18 cellular contexts compared by ENCODE assay signal in genomic region chr3:178900244-178900643, GRCh38.
DNase-seq lines count a peak whose midpoint lies in the region; ATAC-seq and TF ChIP-seq lines count a peak whose summit lies in the region.
"Had no signal": no experiment of that assay in that cellular context is flagged by ENCODE, and none has a peak within 500 bp of the region (broad histone marks: within the 10 kb centered on the region; RNA-seq: fewer than 3 reads in every experiment).

No MANE protein-coding gene starts in this region.

- H3K4me3 ChIP-seq in epithelial cell of esophagus (ENCODE audit: low read length): no peak overlapping the region
- H3K4me3 ChIP-seq: esophagus muscularis mucosa, gastroesophageal sphincter, HAP-1, stomach, upper lobe of left lung had no signal

- DNase-seq in NCI-H1105 (lab: John Stamatoyannopoulos, UW) (peak; percentile 96), NCI-H2081 treated with DMSO at 0.1 percent for 48 hours (lab: John Stamatoyannopoulos, UW) (peak; percentile 100), NCI-H510A treated with DMSO at 0.1 percent for 48 hours (lab: John Stamatoyannopoulos, UW) (peak; percentile 88), epithelial cell of esophagus (ENCODE audit: low read depth) (peak; percentile 7)
- DNase-seq in stimulated activated CD4-positive, alpha-beta T cell treated with anti-CD3 and anti-CD28 coated beads, Interleukin-1b, Interleukin-23, amount 100 ng/mL, for 48 hours: no peak
- DNase-seq: CD4-positive, alpha-beta T cell; effector CD8-positive, alpha-beta T cell; naive B cell; retina; SK-N-SH; stomach; upper lobe of left lung had no signal

- ATAC-seq in HG02798 (IDR thresholded peaks at IDR 0.05; ENCODE audit: poor library complexity, unreplicated experiment) (no peak), GM18907 (IDR thresholded peaks at IDR 0.05; ENCODE audit: unreplicated experiment) (no peak), GM19463 (IDR thresholded peaks at IDR 0.05; ENCODE audit: unreplicated experiment) (no peak)
- ATAC-seq: gastroesophageal sphincter had no signal

- TF ChIP-seq CTCF in epithelial cell of esophagus (IDR thresholded peaks at IDR 0.05; ENCODE audit: insufficient read depth, low read depth, low read length, missing control alignments): no peak
